Comparison of ENCODE assay signal across 22 cellular contexts in genomic region chr17:60159479-60159866, GRCh38. TPM values are rescaled to one million over a fixed set of nuclear protein-coding genes. Genes with fewer than 3 reads are reported as not detected.
"Had no signal": no experiment of that assay in that cellular context is flagged by ENCODE, and none has a peak within 500 bp of the region (broad histone marks: within the 10 kb centered on the region; RNA-seq: fewer than 3 reads in every experiment).

No MANE protein-coding gene starts in this region.

- H3K9me3 ChIP-seq: left lung, neutrophil, pancreas, psoas muscle, right atrium auricular region, tibial artery had no signal

- ATAC-seq: activated naive CD8-positive, alpha-beta T cell treated with anti-CD3 and anti-CD28 coated beads, Interleukin-2, amount 50 U/mL, for 24 hours; left lung; natural killer cell; pancreas; psoas muscle; T-helper 17 cell had no signal

- H3K27me3 ChIP-seq: neutrophil, pancreas, right atrium auricular region had no signal

- H3K4me1 Mint-ChIP-seq: activated naive CD8-positive, alpha-beta T cell treated with anti-CD3 and anti-CD28 coated beads, Interleukin-2, amount 50 U/mL, for 24 hours; natural killer cell had no signal

- H3K27ac ChIP-seq: foreskin keratinocyte, pancreas, psoas muscle, right atrium auricular region, tibial artery had no signal

- DNase-seq: activated B cell treated with CpG ODN at 0.5 μM for 24 hours; activated CD4-positive, alpha-beta memory T cell treated with anti-CD3 and anti-CD28 coated beads for 36 hours; activated CD4-positive, alpha-beta T cell treated with anti-CD3 and anti-CD28 coated beads for 4 hours; activated effector memory CD4-positive, alpha-beta T cell treated with anti-CD3 and anti-CD28 coated beads, Interleukin-2, amount 50 U/mL, for 16 hours; activated naive CD4-positive, alpha-beta T cell treated with anti-CD3 and anti-CD28 coated beads, Interleukin-2, amount 10 ng/mL, durations not matched to agents 7 days and 5 days; activated naive CD8-positive, alpha-beta T cell treated with anti-CD3 and anti-CD28 coated beads, Interleukin-2, amount 50 U/mL, for 24 hours; cortex of kidney; foreskin keratinocyte; kidney glomerular epithelial cell; left lung; midbrain; natural killer cell; psoas muscle; stimulated activated CD4-positive, alpha-beta T cell treated with anti-CD3 and anti-CD28 coated beads, Interleukin-12 subunit alpha, Interleukin-12 subunit beta, amount 100 ng/mL, for 4 hours; stimulated activated CD4-positive, alpha-beta T cell treated with anti-CD3 and anti-CD28 coated beads, Interleukin-4, amount 100 ng/mL, for 4 hours; T-helper 17 cell had no signal

- H3K9me3 Mint-ChIP-seq: activated B cell treated with CpG ODN at 0.5 μM for 24 hours; activated CD4-positive, alpha-beta memory T cell treated with anti-CD3 and anti-CD28 coated beads for 36 hours; activated naive CD4-positive, alpha-beta T cell treated with anti-CD3 and anti-CD28 coated beads, Interleukin-2, amount 10 ng/mL, durations not matched to agents 7 days and 5 days; activated naive CD8-positive, alpha-beta T cell treated with anti-CD3 and anti-CD28 coated beads, Interleukin-2, amount 50 U/mL, for 24 hours; natural killer cell; stimulated activated naive CD8-positive, alpha-beta T cell treated with anti-CD3 and anti-CD28 coated beads, Interleukin-15, Interleukin-2, amounts not matched to agents 100 ng/mL and 50 ng/mL, for 24 hours had no signal

- FAIRE-seq: endometrium, pancreas had no signal

- H3K4me3 Mint-ChIP-seq: activated B cell treated with CpG ODN at 0.5 μM for 24 hours; activated CD4-positive, alpha-beta memory T cell treated with anti-CD3 and anti-CD28 coated beads for 36 hours; activated naive CD4-positive, alpha-beta T cell treated with anti-CD3 and anti-CD28 coated beads, Interleukin-2, amount 10 ng/mL, durations not matched to agents 7 days and 5 days; activated naive CD8-positive, alpha-beta T cell treated with anti-CD3 and anti-CD28 coated beads, Interleukin-2, amount 50 U/mL, for 24 hours; natural killer cell; stimulated activated naive CD8-positive, alpha-beta T cell treated with anti-CD3 and anti-CD28 coated beads, Interleukin-15, Interleukin-2, amounts not matched to agents 100 ng/mL and 50 ng/mL, for 24 hours; T-helper 17 cell had no signal

- H3K4me1 ChIP-seq: foreskin keratinocyte had no signal

- H3K36me3 ChIP-seq: pancreas, right atrium auricular region, tibial artery had no signal

- H3K4me3 ChIP-seq: left lung, pancreas, psoas muscle, right atrium auricular region, tibial artery had no signal

- H3K27ac Mint-ChIP-seq: activated B cell treated with CpG ODN at 0.5 μM for 24 hours; activated CD4-positive, alpha-beta memory T cell treated with anti-CD3 and anti-CD28 coated beads for 36 hours; activated naive CD4-positive, alpha-beta T cell treated with anti-CD3 and anti-CD28 coated beads, Interleukin-2, amount 10 ng/mL, durations not matched to agents 7 days and 5 days; activated naive CD8-positive, alpha-beta T cell treated with anti-CD3 and anti-CD28 coated beads, Interleukin-2, amount 50 U/mL, for 24 hours; natural killer cell; stimulated activated naive CD8-positive, alpha-beta T cell treated with anti-CD3 and anti-CD28 coated beads, Interleukin-15, Interleukin-2, amounts not matched to agents 100 ng/mL and 50 ng/mL, for 24 hours; T-helper 17 cell had no signal

RNA-seq across cellular contexts. Expression of gene CA4, which starts 9.7 kb away (rescaled TPM):
- total RNA-seq: activated B cell treated with CpG ODN at 0.5 μM for 24 hours; activated CD4-positive, alpha-beta memory T cell treated with anti-CD3 and anti-CD28 coated beads for 36 hours; foreskin keratinocyte; T-helper 17 cell had no signal
- polyA plus RNA-seq: foreskin keratinocyte had no signal
